ENCODE assay signal across 1 cellular context in the genomic region with DNA sequence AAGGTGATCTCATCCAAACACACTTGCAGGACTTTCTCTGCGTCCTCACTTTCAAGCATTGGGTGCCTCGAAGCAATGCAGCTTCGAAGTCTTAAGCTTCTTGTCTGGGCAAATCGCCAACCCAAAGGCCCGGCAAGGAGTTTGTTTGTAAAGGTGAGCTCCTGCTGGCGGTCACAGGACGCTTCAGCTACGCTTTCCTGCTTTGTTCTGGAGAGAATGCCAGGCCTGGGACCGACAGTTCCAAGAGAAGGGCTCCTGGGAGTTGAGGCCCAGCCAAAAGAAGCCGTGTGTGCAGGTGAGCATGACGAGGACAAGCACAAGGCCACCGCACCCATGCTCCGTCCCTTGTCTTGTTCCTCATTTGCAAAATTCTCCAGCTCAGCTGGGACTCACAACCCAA.
TF ChIP-seq lines count a peak whose summit lies in the region.

No MANE protein-coding gene starts in this region.

TF ChIP-seq in HepG2, 621 proteins besides CTCF, POLR2A, EP300 and RAD21 (continued from another document):
- TF ChIP-seq, protein P1, sequence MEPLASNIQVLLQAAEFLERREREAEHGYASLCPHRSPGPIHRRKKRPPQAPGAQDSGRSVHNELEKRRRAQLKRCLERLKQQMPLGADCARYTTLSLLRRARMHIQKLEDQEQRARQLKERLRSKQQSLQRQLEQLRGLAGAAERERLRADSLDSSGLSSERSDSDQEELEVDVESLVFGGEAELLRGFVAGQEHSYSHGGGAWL (CRISPR knock-in tag; IDR thresholded peaks at IDR 0.05), result no peak
- TF ChIP-seq PRPF4 (IDR thresholded peaks at IDR 0.05; ENCODE audit: low read depth, low read length, poor library complexity, severe bottlenecking), result no peak
- TF ChIP-seq TAF1 (CRISPR knock-in tag; IDR thresholded peaks at IDR 0.05), result no peak
- TF ChIP-seq TBX3 (IDR thresholded peaks at IDR 0.05; ENCODE audit: borderline replicate concordance), result no peak
